Comparison of ENCODE assay signal across 22 cellular contexts in genomic region chr16:8774208-8774607, GRCh38.
"Had no signal": no experiment of that assay in that cellular context is flagged by ENCODE, and none has a peak within 500 bp of the region (broad histone marks: within the 10 kb centered on the region; RNA-seq: fewer than 3 reads in every experiment).

No MANE protein-coding gene starts in this region.

- DNase-seq: dermis blood vessel endothelial cell; dorsolateral prefrontal cortex; effector CD4-positive, alpha-beta T cell; effector memory CD4-positive, alpha-beta T cell; foreskin melanocyte; gastrocnemius medialis; glutamatergic neuron; head of caudate nucleus; heart right ventricle; hippocampal formation; left cardiac atrium; left lung; left ventricle myocardium superior; lower lobe of right lung; mesenchymal stem cell; naive thymus-derived CD4-positive, alpha-beta T cell had no signal

- ATAC-seq: gastrocnemius medialis; heart right ventricle; left cardiac atrium; left lung; left ventricle myocardium superior; lower lobe of right lung; naive thymus-derived CD4-positive, alpha-beta T cell had no signal

- H3K27ac ChIP-seq: coronary artery, dorsolateral prefrontal cortex, esophagus muscularis mucosa, gastrocnemius medialis, heart right ventricle, left lung, lower lobe of right lung had no signal

- H3K4me3 ChIP-seq: coronary artery, dorsolateral prefrontal cortex, esophagus muscularis mucosa, gastrocnemius medialis, heart right ventricle, left lung, lower lobe of right lung had no signal

- FAIRE-seq: colon, endothelial cell of umbilical vein, islet of Langerhans, keratinocyte had no signal

- H3K4me1 ChIP-seq: esophagus muscularis mucosa, gastrocnemius medialis, heart right ventricle, left lung, lower lobe of right lung had no signal

- H3K36me3 ChIP-seq: gastrocnemius medialis had no signal

- H3K9me3 ChIP-seq: esophagus muscularis mucosa, gastrocnemius medialis, heart right ventricle, left lung, lower lobe of right lung had no signal

- H3K27me3 ChIP-seq: dorsolateral prefrontal cortex, esophagus muscularis mucosa, gastrocnemius medialis, heart right ventricle, left lung had no signal
